10 cellular contexts compared by ENCODE assay signal in the genomic region with DNA sequence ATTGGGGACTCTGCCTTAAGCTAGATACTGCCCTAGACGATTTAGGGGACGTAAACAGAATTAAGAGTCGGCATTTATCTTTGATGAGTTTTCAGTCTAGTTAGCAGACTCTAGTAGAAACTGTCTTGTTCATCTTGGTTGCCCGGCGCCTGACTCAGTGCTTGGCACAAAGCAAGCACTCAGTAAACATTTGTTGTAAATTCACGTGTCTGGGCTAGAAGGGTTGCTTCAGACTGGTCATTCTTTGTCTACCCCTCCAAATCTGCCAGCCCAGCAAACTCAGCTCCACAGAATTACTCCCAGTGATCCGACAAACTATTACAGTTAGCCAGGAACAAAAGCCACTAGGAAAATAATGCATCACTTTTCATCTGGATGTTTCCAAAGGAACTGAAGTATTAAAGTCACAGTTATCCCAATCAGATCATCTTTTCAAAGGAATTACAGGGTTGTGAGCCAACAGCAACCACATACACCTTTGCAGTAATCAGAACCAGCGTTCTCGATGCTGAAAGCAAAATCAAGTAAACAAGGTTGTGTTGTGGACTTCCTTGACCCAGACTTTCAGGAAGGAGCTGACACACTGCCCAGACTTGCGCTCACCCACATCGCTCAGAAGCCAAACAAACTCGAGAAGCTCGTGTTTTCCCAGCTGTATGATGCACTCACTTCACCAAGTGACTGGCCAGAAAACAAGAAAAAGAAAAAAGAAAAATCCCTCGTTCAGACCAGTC.
A peak's percentile ranks its signal among the peaks of the same experiment; 100 is the strongest.
DNase-seq lines count a peak whose midpoint lies in the region; ATAC-seq and TF ChIP-seq lines count a peak whose summit lies in the region.
"Had no signal": no experiment of that assay in that cellular context is flagged by ENCODE, and none has a peak within 500 bp of the region (broad histone marks: within the 10 kb centered on the region; RNA-seq: fewer than 3 reads in every experiment).

No MANE protein-coding gene starts in this region.

- H3K27me3 ChIP-seq in right lobe of liver: no peaks in the 10 kb centered on the region
- no peaks in the 10 kb centered on the region for H3K27me3 ChIP-seq in suprapubic skin
- H3K27me3 ChIP-seq: cardiac muscle cell had no signal

- TF ChIP-seq EP300 in suprapubic skin (IDR thresholded peaks at IDR 0.05): no peak

- H3K27me3 Mint-ChIP-seq in T-helper 17 cell: peaks cover 31% of the 10 kb centered on the region

- peaks cover 0 to 6% (median 0%) of the 10 kb centered on the region in 4 donors for H3K4me1 ChIP-seq in right lobe of liver
- peaks cover 20% of the 10 kb centered on the region for H3K4me1 ChIP-seq in suprapubic skin

- TF ChIP-seq CTCF in coronary artery (IDR thresholded peaks at IDR 0.05): no peak
- no peak for TF ChIP-seq CTCF in right lobe of liver (IDR thresholded peaks at IDR 0.05)
- TF ChIP-seq CTCF in suprapubic skin (IDR thresholded peaks at IDR 0.05): no peak

- H3K9me3 ChIP-seq in right lobe of liver (no peaks in the 10 kb centered on the region), suprapubic skin (no peaks in the 10 kb centered on the region), T-helper 17 cell (ENCODE audit: control insufficient read depth, low read length, poor library complexity, severe bottlenecking) (no peaks in the 10 kb centered on the region)

- ATAC-seq in right lobe of liver: peak; percentile 68 to 95 (median 86)
- no peak for ATAC-seq in T-helper 17 cell
- no peak for ATAC-seq in stimulated activated naive CD8-positive, alpha-beta T cell treated with anti-CD3 and anti-CD28 coated beads, Interleukin-15, Interleukin-2, amounts not matched to agents 100 U/mL and 50 U/mL, for 24 hours

- DNase-seq in LHCN-M2 (ENCODE audit: low read depth) (peak; percentile 86), coronary artery (ENCODE audit: low spot score) (peak; percentile 80), right lobe of liver (peak in 1 of 3 donors; percentile 50), suprapubic skin (ENCODE audit: low spot score in 2 of 2) (peak in 1 of 2 donors; percentile 81), NCI-H446 (lab: John Stamatoyannopoulos, UW) (no peak), T-helper 17 cell (no peak), NCI-H1105 (lab: John Stamatoyannopoulos, UW) (no peak)
- no peak for DNase-seq in stimulated activated naive CD8-positive, alpha-beta T cell treated with anti-CD3 and anti-CD28 coated beads, Interleukin-15, Interleukin-2, amounts not matched to agents 100 U/mL and 50 U/mL, for 24 hours

- H3K4me3 Mint-ChIP-seq in T-helper 17 cell: no peak overlapping the region

- no peaks in the 10 kb centered on the region for H3K36me3 Mint-ChIP-seq in T-helper 17 cell (ENCODE audit: low read depth)

- TF ChIP-seq POLR2A in right lobe of liver (IDR thresholded peaks at IDR 0.05) (no peak), suprapubic skin (IDR thresholded peaks at IDR 0.05) (no peak)

- H3K27ac ChIP-seq in coronary artery: peak overlapping the region; percentile 83
- peak overlapping the region in 2 of 3 donors; percentile 11 to 47 for H3K27ac ChIP-seq in right lobe of liver
- peak overlapping the region; percentile 72 for H3K27ac ChIP-seq in suprapubic skin
- H3K27ac ChIP-seq: cardiac muscle cell, SK-N-MC had no signal

- H3K4me1 Mint-ChIP-seq in T-helper 17 cell: peaks cover 2% of the 10 kb centered on the region

- H3K4me3 ChIP-seq in coronary artery (peak overlapping the region; percentile 55), right lobe of liver (no peak overlapping the region), suprapubic skin (no peak overlapping the region)
- H3K4me3 ChIP-seq: cardiac muscle cell, SK-N-MC had no signal

- 38% methylated on average over 14 of the region's 14 CpGs for WGBS in right lobe of liver (ENCODE audit: insufficient coverage, low coverage, low lambda C conversion rate, missing lambda C conversion rate)
- WGBS in suprapubic skin: 32% methylated on average over 14 of the region's 14 CpGs

- H3K36me3 ChIP-seq in right lobe of liver: no peaks in the 10 kb centered on the region
- no peaks in the 10 kb centered on the region for H3K36me3 ChIP-seq in suprapubic skin
- H3K36me3 ChIP-seq: cardiac muscle cell had no signal

- H3K27ac Mint-ChIP-seq in T-helper 17 cell: no peak overlapping the region

- intact Hi-C loops in right lobe of liver (cut with DNase I): no loop called here

Comparison
In these comparisons a context has a peak if more than half of its experiments do, and no peak if none do; other contexts are left out.
1. DNase-seq: peak in LHCN-M2 (single experiment) and coronary artery (single experiment); none in NCI-H446 (0 of 2), T-helper 17 cell (0 of 3), stimulated activated naive CD8-positive, alpha-beta T cell treated with anti-CD3 and anti-CD28 coated beads, Interleukin-15, Interleukin-2, amounts not matched to agents 100 U/mL and 50 U/mL, for 24 hours (single experiment) and NCI-H1105 (single experiment).
2. H3K27ac ChIP-seq: peak in every context shown above with its lines; median percentile 83 in coronary artery; 72 in suprapubic skin; 29 in right lobe of liver.
3. ATAC-seq: peak in right lobe of liver (4 of 4); none in T-helper 17 cell (single experiment) and stimulated activated naive CD8-positive, alpha-beta T cell treated with anti-CD3 and anti-CD28 coated beads, Interleukin-15, Interleukin-2, amounts not matched to agents 100 U/mL and 50 U/mL, for 24 hours (single experiment).